Comparison of ENCODE assay signal across 8 cellular contexts in genomic region chr3:143158549-143158988, GRCh38. TPM values are rescaled to one million over a fixed set of nuclear protein-coding genes. Genes with fewer than 3 reads are reported as not detected.
DNase-seq lines count a peak whose midpoint lies in the region; ATAC-seq and TF ChIP-seq lines count a peak whose summit lies in the region.
"Had no signal": no experiment of that assay in that cellular context is flagged by ENCODE, and none has a peak within 500 bp of the region (broad histone marks: within the 10 kb centered on the region; RNA-seq: fewer than 3 reads in every experiment).

No MANE protein-coding gene starts in this region.

- no peaks in the 10 kb centered on the region for H4K20me1 ChIP-seq in IMR-90 (ENCODE audit: insufficient read depth, low read length)

- H2BK12ac ChIP-seq in trophoblast cell (ENCODE audit: low read length) = no peak overlapping the region

- no peaks in the 10 kb centered on the region for H3K36me3 Mint-ChIP-seq in nephron progenitor cell (ENCODE audit: low read depth)

- H4K8ac ChIP-seq in IMR-90 (ENCODE audit: low read depth in 2 of 2, low read length in 2 of 2) (no peak overlapping the region), trophoblast cell (ENCODE audit: low read depth, low read length) (no peak overlapping the region)

- H2BK120ac ChIP-seq in IMR-90 (ENCODE audit: low read depth, low read length) = no peak overlapping the region
- no peak overlapping the region for H2BK120ac ChIP-seq in trophoblast cell (ENCODE audit: insufficient read depth, low read length, poor library complexity)

- TF ChIP-seq EP300 in tibial nerve (IDR thresholded peaks at IDR 0.05) = no peak

- POLR2A ChIA-PET in IMR-90 (lab: Charles Lee; ENCODE audit: unreplicated experiment) = no interaction called here

- H3K4ac ChIP-seq in IMR-90 (ENCODE audit: low read depth, low read length) (no peak overlapping the region), trophoblast cell (ENCODE audit: low read depth, low read length) (no peak overlapping the region)

- ATAC-seq in GM18867 (IDR thresholded peaks at IDR 0.05; ENCODE audit: unreplicated experiment) (peak; percentile 59), GM21737 (IDR thresholded peaks at IDR 0.05; ENCODE audit: unreplicated experiment) (peak; percentile 88), IMR-90 (ENCODE audit: low read depth) (no peak; the same call in 1 of the 2 replicates)

- peak; percentile 59 for DNase-seq in IMR-90
- DNase-seq in trophoblast cell = peak; percentile 18 to 69
- no peak for DNase-seq in tibial nerve (ENCODE audit: low spot score in 2 of 2)
- DNase-seq in nephron progenitor cell = no peak
- DNase-seq in NCI-H1436 treated with DMSO at 0.1 percent for 48 hours (lab: John Stamatoyannopoulos, UW) = no peak
- DNase-seq: endodermal cell had no signal

- no peak overlapping the region for H3K23ac ChIP-seq in IMR-90 (ENCODE audit: low read depth, low read length)
- no peak overlapping the region for H3K23ac ChIP-seq in trophoblast cell (ENCODE audit: low read length)

- dilution Hi-C loops in IMR-90 (cut with HindIII; ENCODE audit: low sequenced_read_pairs, unreplicated experiment) = no loop called here

- H3K4me2 ChIP-seq in IMR-90 (ENCODE audit: low read depth, low read length) = no peak overlapping the region
- H3K4me2 ChIP-seq in trophoblast cell (ENCODE audit: low read length) = no peak overlapping the region

- TF ChIP-seq POLR2A in IMR-90 (IDR thresholded peaks at IDR 0.05; ENCODE audit: low read depth, low read length) = no peak
- no peak for TF ChIP-seq POLR2A in tibial nerve (IDR thresholded peaks at IDR 0.05)

- TF ChIP-seq CTCF in IMR-90 (conservative IDR thresholded peaks at IDR 0.05; ENCODE audit: low read depth, low read length) (no peak), tibial nerve (IDR thresholded peaks at IDR 0.05) (no peak), nephron progenitor cell (IDR thresholded peaks at IDR 0.05) (no peak)

- no peak overlapping the region for H2AK9ac ChIP-seq in IMR-90 (replicated peaks; ENCODE audit: low read depth, low read length, poor library complexity)

- H2BK5ac ChIP-seq in IMR-90 (ENCODE audit: low read depth, low read length, poor library complexity, severe bottlenecking) (no peak overlapping the region), trophoblast cell (ENCODE audit: low read depth, low read length, poor library complexity) (no peak overlapping the region)

- no peak overlapping the region for H2AFZ ChIP-seq in IMR-90 (replicated peaks; ENCODE audit: low read length, poor library complexity)
- no peak overlapping the region for H2AFZ ChIP-seq in trophoblast cell (ENCODE audit: insufficient read depth, low read length, poor library complexity)

- no peak overlapping the region for H2BK20ac ChIP-seq in IMR-90 (ENCODE audit: low read depth, low read length)

- no peak overlapping the region for H4K12ac ChIP-seq in trophoblast cell (ENCODE audit: low read depth, low read length)

- H3K9me1 ChIP-seq in IMR-90 (ENCODE audit: insufficient read depth, low read length) = no peaks in the 10 kb centered on the region

- H3K18ac ChIP-seq in IMR-90 (ENCODE audit: low read depth, low read length) (no peak overlapping the region), trophoblast cell (ENCODE audit: low read length) (no peak overlapping the region)

- H3K27me3 ChIP-seq in IMR-90 (ENCODE audit: control insufficient read depth, insufficient read depth, low read length) (no peaks in the 10 kb centered on the region), trophoblast cell (ENCODE audit: insufficient read depth, low read length) (no peaks in the 10 kb centered on the region), tibial nerve (no peaks in the 10 kb centered on the region)

- BruUV-seq in IMR-90 (replicated peaks; lab: Mats Ljungman, UMichigan) = no TSS peak

- H3K4me1 Mint-ChIP-seq in nephron progenitor cell = peaks cover 9% of the 10 kb centered on the region
- H3K4me1 Mint-ChIP-seq: endodermal cell had no signal

- H3K36me3 ChIP-seq in IMR-90 (ENCODE audit: control insufficient read depth, insufficient read depth, low read length) (no peaks in the 10 kb centered on the region), trophoblast cell (ENCODE audit: control insufficient read depth in 1 of 2, insufficient read depth in 2 of 2, low read length in 2 of 2) (no peaks in the 10 kb centered on the region), tibial nerve (no peaks in the 10 kb centered on the region)

- H3K14ac ChIP-seq in IMR-90 (replicated peaks; ENCODE audit: low read depth, low read length) (no peak overlapping the region), trophoblast cell (ENCODE audit: low read length) (no peak overlapping the region)

- no peak overlapping the region for H3K27ac Mint-ChIP-seq in nephron progenitor cell
- H3K27ac Mint-ChIP-seq: endodermal cell had no signal

- no peaks in the 10 kb centered on the region for H3K79me2 ChIP-seq in trophoblast cell (ENCODE audit: control insufficient read depth, insufficient read depth, low read length, poor library complexity)

- H3K4me3 Mint-ChIP-seq in nephron progenitor cell = no peak overlapping the region
- H3K4me3 Mint-ChIP-seq: endodermal cell had no signal

- CTCF ChIA-PET in IMR-90 (lab: Yijun Ruan, JAX) = no interaction called here

- no peak overlapping the region for H3K9ac ChIP-seq in IMR-90 (ENCODE audit: low read depth, low read length)
- H3K9ac ChIP-seq in trophoblast cell (ENCODE audit: low read length) = no peak overlapping the region

- TF ChIP-seq RAD21 in IMR-90 (IDR thresholded peaks at IDR 0.05; ENCODE audit: low read length) = no peak

- H3K79me1 ChIP-seq in IMR-90 (ENCODE audit: low read depth in 1 of 2, low read length in 2 of 2) = no peaks in the 10 kb centered on the region
- H3K79me1 ChIP-seq in trophoblast cell (ENCODE audit: low read length) = no peaks in the 10 kb centered on the region

- H3K27ac ChIP-seq in IMR-90 (ENCODE audit: insufficient read depth, low read length) (no peak overlapping the region), trophoblast cell (ENCODE audit: low read depth, low read length) (no peak overlapping the region), tibial nerve (no peak overlapping the region)

- H3K4me3 ChIP-seq in IMR-90 (ENCODE audit: insufficient read depth, low read depth, low read length) (no peak overlapping the region), trophoblast cell (ENCODE audit: low read depth, low read length) (no peak overlapping the region), tibial nerve (no peak overlapping the region)

- H3K9me3 ChIP-seq in IMR-90 (ENCODE audit: control insufficient read depth, insufficient read depth, low read length) = no peaks in the 10 kb centered on the region
- no peaks in the 10 kb centered on the region for H3K9me3 ChIP-seq in trophoblast cell (ENCODE audit: insufficient read depth, low read depth, low read length)
- no peaks in the 10 kb centered on the region for H3K9me3 ChIP-seq in tibial nerve

- H3K56ac ChIP-seq in IMR-90 (ENCODE audit: extremely low read depth, insufficient read depth, low read length) = no peak overlapping the region

- intact Hi-C loops in IMR-90 (cut with micrococcal nuclease) = no loop called here

- peaks cover 13% of the 10 kb centered on the region for H3K27me3 Mint-ChIP-seq in nephron progenitor cell (ENCODE audit: low read depth, poor library complexity)

- H3K4me1 ChIP-seq in IMR-90 (ENCODE audit: control insufficient read depth, insufficient read depth, low read length) = no peaks in the 10 kb centered on the region
- no peaks in the 10 kb centered on the region for H3K4me1 ChIP-seq in trophoblast cell (ENCODE audit: control insufficient read depth in 1 of 2, insufficient read depth in 2 of 2, low read length in 2 of 2)
- no peaks in the 10 kb centered on the region for H3K4me1 ChIP-seq in tibial nerve

- WGBS in IMR-90 (ENCODE audit: extremely low coverage in 2 of 2, insufficient read length in 1 of 2), 2 experiments = 81% methylated on average over 2 of the region's 2 CpGs; no CpG with 5 or more reads in 1 of the 2 experiments
- WGBS in trophoblast cell (ENCODE audit: extremely low coverage, insufficient coverage, insufficient read length) = no CpG with 5 or more reads among the region's 2 CpGs
- 19 to 54% methylated on average over 2 of the region's 2 CpGs for whole genome bisulfite sequencing in tibial nerve, 2 donors

- H4K91ac ChIP-seq in IMR-90 (ENCODE audit: insufficient read depth, low read depth, low read length) (no peak overlapping the region), trophoblast cell (ENCODE audit: low read depth, low read length) (no peak overlapping the region)

- H4K5ac ChIP-seq in IMR-90 (ENCODE audit: low read depth, low read length) = no peak overlapping the region

- H2AK5ac ChIP-seq in IMR-90 (ENCODE audit: low read depth, low read length) (no peak overlapping the region), trophoblast cell (ENCODE audit: low read length) (no peak overlapping the region)

- no peaks in the 10 kb centered on the region for H3K9me3 Mint-ChIP-seq in nephron progenitor cell
- H3K9me3 Mint-ChIP-seq: endodermal cell had no signal

- no peak overlapping the region for H2BK15ac ChIP-seq in IMR-90 (ENCODE audit: low read depth, low read length)

- in situ Hi-C loops in IMR-90 (cut with MboI; ENCODE audit: low sequenced_read_pairs) = no loop called here

TF ChIP-seq in IMR-90, 13 proteins besides CTCF, POLR2A, EP300 and RAD21 (continues in another document):
- TF ChIP-seq NFE2L2 (IDR thresholded peaks at IDR 0.05; ENCODE audit: low read depth, low read length) (no peak), FOS (IDR thresholded peaks at IDR 0.05; ENCODE audit: low read depth, low read length) (no peak), CEBPB (IDR thresholded peaks at IDR 0.05; ENCODE audit: low read depth, low read length) (no peak), BHLHE40 (IDR thresholded peaks at IDR 0.05; ENCODE audit: low read depth, low read length) (no peak), MAZ (IDR thresholded peaks at IDR 0.05; ENCODE audit: borderline replicate concordance, low read depth, low read length) (no peak), CHD1 (IDR thresholded peaks at IDR 0.05; ENCODE audit: low read depth, low read length) (no peak), MAFK (IDR thresholded peaks at IDR 0.05; ENCODE audit: low read depth, low read length) (no peak), MXI1 (IDR thresholded peaks at IDR 0.05; ENCODE audit: borderline replicate concordance, low read depth, low read length) (no peak)
- TF ChIP-seq, protein P1, sequence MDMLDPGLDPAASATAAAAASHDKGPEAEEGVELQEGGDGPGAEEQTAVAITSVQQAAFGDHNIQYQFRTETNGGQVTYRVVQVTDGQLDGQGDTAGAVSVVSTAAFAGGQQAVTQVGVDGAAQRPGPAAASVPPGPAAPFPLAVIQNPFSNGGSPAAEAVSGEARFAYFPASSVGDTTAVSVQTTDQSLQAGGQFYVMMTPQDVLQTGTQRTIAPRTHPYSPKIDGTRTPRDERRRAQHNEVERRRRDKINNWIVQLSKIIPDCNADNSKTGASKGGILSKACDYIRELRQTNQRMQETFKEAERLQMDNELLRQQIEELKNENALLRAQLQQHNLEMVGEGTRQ (IDR thresholded peaks at IDR 0.05; ENCODE audit: low read depth, low read length) = no peak

RNA-seq across cellular contexts. Expression of gene CHST2, which starts 39.0 kb away (rescaled TPM):
- total RNA-seq in IMR-90 (2012; rRNA removed) (0.90 and 1.1 TPM in 2 replicates), tibial nerve (10 to 100 TPM; 14.7 to 33.7 (median 18.8) TPM)
- polyA plus RNA-seq in IMR-90 (2012; rRNA removed) = 1.4 TPM in 2 replicates
- polyA plus RNA-seq in IMR-90 (2012; cell fraction: cytosol; rRNA removed) = 1.1 and 2.2 TPM in 2 replicates
- polyA plus RNA-seq in IMR-90 (2012; cell fraction: nucleus; rRNA removed; ENCODE audit: low replicate concordance) = 0.45 and 1.1 TPM in 2 replicates
- polyA plus RNA-seq in trophoblast cell (2013) = 2.3 and 2.5 TPM in 2 replicates

Comparison
In these comparisons a context has a peak if more than half of its experiments do, and no peak if none do; other contexts are left out.
1. DNase-seq: peak in IMR-90 (single experiment) and trophoblast cell (2 of 2); none in tibial nerve (0 of 2), nephron progenitor cell (single experiment) and NCI-H1436 treated with DMSO at 0.1 percent for 48 hours (single experiment).